30 cellular contexts compared by ENCODE assay signal in the genomic region with DNA sequence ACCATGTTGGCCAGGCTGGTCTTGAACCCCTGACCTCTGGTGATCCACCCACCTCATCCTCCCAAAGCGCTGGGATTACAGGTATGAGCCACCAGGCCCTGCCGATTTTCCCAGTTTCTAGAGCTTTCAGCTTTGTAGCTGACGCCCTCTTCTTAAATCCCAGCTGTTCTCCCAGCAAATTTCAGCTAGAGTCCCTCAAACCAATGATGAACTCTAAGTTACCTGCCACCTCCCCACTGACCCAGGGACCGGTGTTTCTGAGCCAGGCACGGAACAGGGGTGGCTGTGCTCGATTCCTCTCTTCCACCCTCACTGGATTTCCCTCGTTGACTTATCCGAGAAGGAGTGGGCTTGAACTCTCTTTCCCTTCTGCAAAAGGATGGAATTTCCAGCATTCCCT. TPM values are rescaled to one million over a fixed set of nuclear protein-coding genes. Genes with fewer than 3 reads are reported as not detected.
DNase-seq lines count a peak whose midpoint lies in the region; ATAC-seq, FAIRE-seq and TF ChIP-seq lines count a peak whose summit lies in the region.
"Had no signal": no experiment of that assay in that cellular context is flagged by ENCODE, and none has a peak within 500 bp of the region (broad histone marks: within the 10 kb centered on the region; RNA-seq: fewer than 3 reads in every experiment).

No MANE protein-coding gene starts in this region.

- POLR2A ChIA-PET in WTC11 (lab: Charles Lee), result no interaction called here

- no peak for FAIRE-seq in kidney (lab: Jason Lieb, UNC)
- FAIRE-seq: frontal cortex, G401.6, GM19239, H1, keratinocyte, pancreas had no signal

- H3K27ac ChIP-seq in kidney (ENCODE audit: low read depth in 2 of 2, low read length in 2 of 2) (no peak overlapping the region), testis (no peak overlapping the region), breast epithelium (no peak overlapping the region), Peyer's patch (no peak overlapping the region)
- H3K27ac ChIP-seq: ascending aorta; BLaER1 treated with 17β-estradiol and CSF1 and Interleukin-3, amounts not matched to agents 10 nM and 100 nM; pancreas; right lobe of liver; SJCRH30 had no signal

- H3K27me3 ChIP-seq in testis, result no peaks in the 10 kb centered on the region
- no peaks in the 10 kb centered on the region for H3K27me3 ChIP-seq in breast epithelium
- H3K27me3 ChIP-seq in Peyer's patch, result no peaks in the 10 kb centered on the region
- H3K27me3 ChIP-seq: ascending aorta; BLaER1 treated with 17β-estradiol and CSF1 and Interleukin-3, amounts not matched to agents 10 nM and 100 nM; pancreas; right lobe of liver had no signal

- DNase-seq in activated T-cell treated with anti-CD3 and anti-CD28 coated beads, Interleukin-2, amount 50 U/mL, for 24 hours, result peak; percentile 27
- no peak for DNase-seq in activated T-cell treated with anti-CD3 and anti-CD28 coated beads, Interleukin-2, amount 50 U/mL, for 4 hours
- DNase-seq in WTC11 (ENCODE audit: low spot score) (peak; percentile 2), kidney (peak; percentile 12), testis (peak; percentile 2), cerebellar cortex (ENCODE audit: low spot score) (no peak), breast epithelium (ENCODE audit: low spot score in 2 of 2) (no peak), Peyer's patch (no peak)
- DNase-seq: ACHN, activated B cell treated with CpG ODN at 0.5 μM for 24 hours, cerebellar nuclear complex, DMS 273 treated with DMSO at 0.1 percent for 48 hours, hippocampal formation, NCI-H1694, NCI-H2227 treated with DMSO at 0.1 percent for 48 hours, NCI-H82, PC-3 had no signal

- H3K4me3 ChIP-seq in kidney (ENCODE audit: low read length in 2 of 2), result no peak overlapping the region
- no peak overlapping the region for H3K4me3 ChIP-seq in testis
- H3K4me3 ChIP-seq in breast epithelium, result no peak overlapping the region
- H3K4me3 ChIP-seq in Peyer's patch, result no peak overlapping the region
- H3K4me3 ChIP-seq: ascending aorta; BLaER1 treated with 17β-estradiol and CSF1 and Interleukin-3, amounts not matched to agents 10 nM and 100 nM; pancreas; right lobe of liver; SJCRH30 had no signal

- no peaks in the 10 kb centered on the region for H3K4me1 ChIP-seq in kidney (ENCODE audit: control insufficient read depth in 1 of 2, insufficient read depth in 1 of 2, low read depth in 1 of 2, low read length in 2 of 2)
- no peaks in the 10 kb centered on the region for H3K4me1 ChIP-seq in testis
- no peaks in the 10 kb centered on the region for H3K4me1 ChIP-seq in breast epithelium
- peaks cover 0 to 19% (median 7%) of the 10 kb centered on the region in 4 donors for H3K4me1 ChIP-seq in Peyer's patch
- H3K4me1 ChIP-seq: ascending aorta, pancreas, right lobe of liver, SJCRH30 had no signal

- intact Hi-C loops in kidney (cut with DNase I), result no loop called here
- intact Hi-C loops in testis (cut with DNase I; ENCODE audit: low total_unique reads), result no loop called here
- intact Hi-C loops in breast epithelium (cut with DNase I; ENCODE audit: low total_unique reads), result no loop called here

- H3K36me3 ChIP-seq in kidney (ENCODE audit: control insufficient read depth in 1 of 2, insufficient read depth in 2 of 2, low read length in 2 of 2) (no peaks in the 10 kb centered on the region), testis (ENCODE audit: low read depth, missing control alignments) (no peaks in the 10 kb centered on the region), breast epithelium (no peaks in the 10 kb centered on the region), Peyer's patch (no peaks in the 10 kb centered on the region)
- H3K36me3 ChIP-seq: ascending aorta; BLaER1 treated with 17β-estradiol and CSF1 and Interleukin-3, amounts not matched to agents 10 nM and 100 nM; pancreas; right lobe of liver; SJCRH30 had no signal

- H3K4me1 Mint-ChIP-seq in activated T-cell treated with anti-CD3 and anti-CD28 coated beads, Interleukin-2, amount 50 U/mL, for 24 hours (ENCODE audit: low read depth), result peaks cover 24% of the 10 kb centered on the region
- H3K4me1 Mint-ChIP-seq in activated T-cell treated with anti-CD3 and anti-CD28 coated beads, Interleukin-2, amount 50 U/mL, for 4 hours (ENCODE audit: low read depth), result peaks cover 62% of the 10 kb centered on the region
- no peaks in the 10 kb centered on the region for H3K4me1 Mint-ChIP-seq in WTC11

- H3K9ac ChIP-seq in kidney (ENCODE audit: low read length in 2 of 2), result no peak overlapping the region
- H3K9ac ChIP-seq: BLaER1 treated with 17β-estradiol and CSF1 and Interleukin-3, amounts not matched to agents 10 nM and 100 nM had no signal

- no peaks in the 10 kb centered on the region for H3K9me3 ChIP-seq in kidney (ENCODE audit: control insufficient read depth in 1 of 2, low read length in 2 of 2)
- H3K9me3 ChIP-seq in testis, result no peaks in the 10 kb centered on the region
- no peaks in the 10 kb centered on the region for H3K9me3 ChIP-seq in breast epithelium
- no peaks in the 10 kb centered on the region for H3K9me3 ChIP-seq in Peyer's patch
- H3K9me3 ChIP-seq: ascending aorta; BLaER1 treated with 17β-estradiol and CSF1 and Interleukin-3, amounts not matched to agents 10 nM and 100 nM; pancreas; right lobe of liver; SJCRH30 had no signal

- no peak for TF ChIP-seq CTCF in WTC11 (IDR thresholded peaks at IDR 0.05)
- no peak for TF ChIP-seq CTCF in kidney (IDR thresholded peaks at IDR 0.05; ENCODE audit: borderline replicate concordance, extremely low read depth, insufficient read depth)
- TF ChIP-seq CTCF in testis (IDR thresholded peaks at IDR 0.05), result no peak
- no peak for TF ChIP-seq CTCF in breast epithelium (IDR thresholded peaks at IDR 0.05)
- no peak for TF ChIP-seq CTCF in Peyer's patch (IDR thresholded peaks at IDR 0.05)

- H3K36me3 Mint-ChIP-seq in activated T-cell treated with anti-CD3 and anti-CD28 coated beads, Interleukin-2, amount 50 U/mL, for 24 hours (ENCODE audit: low read depth), result no peaks in the 10 kb centered on the region
- H3K36me3 Mint-ChIP-seq in activated T-cell treated with anti-CD3 and anti-CD28 coated beads, Interleukin-2, amount 50 U/mL, for 4 hours (ENCODE audit: insufficient read depth), result no peaks in the 10 kb centered on the region
- H3K36me3 Mint-ChIP-seq in WTC11, result no peaks in the 10 kb centered on the region

- peak overlapping the region; percentile 23 for H3K27ac Mint-ChIP-seq in activated T-cell treated with anti-CD3 and anti-CD28 coated beads, Interleukin-2, amount 50 U/mL, for 24 hours
- no peak overlapping the region for H3K27ac Mint-ChIP-seq in WTC11
- H3K27ac Mint-ChIP-seq: activated B cell treated with CpG ODN at 0.5 μM for 24 hours had no signal

- no peaks in the 10 kb centered on the region for H3K9me3 Mint-ChIP-seq in activated T-cell treated with anti-CD3 and anti-CD28 coated beads, Interleukin-2, amount 50 U/mL, for 24 hours
- H3K9me3 Mint-ChIP-seq in activated T-cell treated with anti-CD3 and anti-CD28 coated beads, Interleukin-2, amount 50 U/mL, for 4 hours, result no peaks in the 10 kb centered on the region
- H3K9me3 Mint-ChIP-seq in WTC11, result no peaks in the 10 kb centered on the region
- H3K9me3 Mint-ChIP-seq: activated B cell treated with CpG ODN at 0.5 μM for 24 hours had no signal

- no peaks in the 10 kb centered on the region for H3K27me3 Mint-ChIP-seq in activated T-cell treated with anti-CD3 and anti-CD28 coated beads, Interleukin-2, amount 50 U/mL, for 24 hours
- no peaks in the 10 kb centered on the region for H3K27me3 Mint-ChIP-seq in activated T-cell treated with anti-CD3 and anti-CD28 coated beads, Interleukin-2, amount 50 U/mL, for 4 hours (ENCODE audit: low read depth)
- H3K27me3 Mint-ChIP-seq in WTC11 (ENCODE audit: low read depth), result no peaks in the 10 kb centered on the region; the same call in none of the 2 replicates
- H3K27me3 Mint-ChIP-seq: activated B cell treated with CpG ODN at 0.5 μM for 24 hours had no signal

- no peak for ATAC-seq in activated T-cell treated with anti-CD3 and anti-CD28 coated beads, Interleukin-2, amount 50 U/mL, for 4 hours
- no peak for ATAC-seq in WTC11
- ATAC-seq: esophagus mucosa, pancreas, PC-3, right lobe of liver had no signal

- CTCF ChIA-PET in WTC11 (lab: Charles Lee), result no interaction called here

- whole genome bisulfite sequencing in testis, 2 donors, result 76 to 89% methylated on average over 8 of the region's 8 CpGs

- no peak overlapping the region for H3K4me3 Mint-ChIP-seq in activated T-cell treated with anti-CD3 and anti-CD28 coated beads, Interleukin-2, amount 50 U/mL, for 24 hours
- H3K4me3 Mint-ChIP-seq in activated T-cell treated with anti-CD3 and anti-CD28 coated beads, Interleukin-2, amount 50 U/mL, for 4 hours, result no peak overlapping the region
- no peak overlapping the region for H3K4me3 Mint-ChIP-seq in WTC11
- H3K4me3 Mint-ChIP-seq: activated B cell treated with CpG ODN at 0.5 μM for 24 hours had no signal

- TF ChIP-seq POLR2A in testis (IDR thresholded peaks at IDR 0.05) (no peak), breast epithelium (IDR thresholded peaks at IDR 0.05) (no peak), Peyer's patch (IDR thresholded peaks at IDR 0.05) (no peak)

TF ChIP-seq in WTC11, 78 proteins besides CTCF, POLR2A, EP300 and RAD21 (continues in another document):
- TF ChIP-seq PRRX2 (CRISPR knock-in tag; IDR thresholded peaks at IDR 0.05), result no peak
- no peak for TF ChIP-seq NR2C2 (CRISPR knock-in tag; IDR thresholded peaks at IDR 0.05)
- TF ChIP-seq SMAD3 (CRISPR knock-in tag; IDR thresholded peaks at IDR 0.05; ENCODE audit: borderline replicate concordance), result no peak

RNA-seq across cellular contexts. Expression of a gene that starts 39.1 kb away (rescaled TPM):
- not detected for total RNA-seq in activated T-cell treated with anti-CD3 and anti-CD28 coated beads, Interleukin-2, amount 50 U/mL, for 4 hours
- total RNA-seq in WTC11 (2021) (not detected in 3 replicates), kidney (not detected), testis (10 to 100 TPM; 19.0 to 29.1 TPM), breast epithelium (not detected), Peyer's patch (not detected)
- polyA plus RNA-seq in kidney (ENCODE audit: insufficient read depth, low read depth, low replicate concordance) (not detected), testis (ENCODE audit: insufficient read depth, low read depth, low replicate concordance) (59.7 TPM)
- total RNA-seq: activated B cell treated with CpG ODN at 0.5 μM for 24 hours, ascending aorta, esophagus mucosa, frontal cortex, H1, lung microvascular endothelial cell, pancreas, PC-3, right lobe of liver, SJCRH30, temporal lobe had no signal
- polyA plus RNA-seq: H1, keratinocyte, pancreas had no signal

RNA-seq across cellular contexts. Expression of a gene that starts 42.4 kb away (rescaled TPM):
- total RNA-seq in activated T-cell treated with anti-CD3 and anti-CD28 coated beads, Interleukin-2, amount 50 U/mL, for 4 hours, result under 1 TPM in 1 of 3 donors, not detected in 2; 0.11 TPM
- total RNA-seq in WTC11 (2021) (0.09 TPM in 3 replicates), kidney (not detected), testis (1 to 10 TPM in 1 of 2 donors, under 1 TPM in 1; 0.56 to 1.4 TPM), breast epithelium (1 to 10 TPM in 1 of 3 donors, under 1 TPM in 1, not detected in 1; 0.98 to 1.0 TPM), Peyer's patch (not detected)
- polyA plus RNA-seq in kidney (ENCODE audit: insufficient read depth, low read depth, low replicate concordance) (not detected), testis (ENCODE audit: insufficient read depth, low read depth, low replicate concordance) (1.6 TPM)
- total RNA-seq: activated B cell treated with CpG ODN at 0.5 μM for 24 hours, ascending aorta, frontal cortex, H1, lung microvascular endothelial cell, PC-3, SJCRH30, temporal lobe had no signal
- polyA plus RNA-seq: H1, keratinocyte had no signal

Comparison
In these comparisons a context has a peak if more than half of its experiments do, and no peak if none do; other contexts are left out.
1. DNase-seq: peak in activated T-cell treated with anti-CD3 and anti-CD28 coated beads, Interleukin-2, amount 50 U/mL, for 24 hours (single experiment), WTC11 (single experiment), kidney (single experiment) and testis (single experiment); none in activated T-cell treated with anti-CD3 and anti-CD28 coated beads, Interleukin-2, amount 50 U/mL, for 4 hours (single experiment), cerebellar cortex (single experiment), breast epithelium (0 of 2) and Peyer's patch (0 of 3).
2. RNA of a gene that starts 39.1 kb away (total RNA-seq): 19.0 to 29.1 TPM in testis; not detected in activated T-cell treated with anti-CD3 and anti-CD28 coated beads, Interleukin-2, amount 50 U/mL, for 4 hours, not detected in WTC11, not detected in kidney (single experiment), not detected in breast epithelium and not detected in Peyer's patch; every median in the first group is over 10 times any median in the second.